ENCODE assay signal across 23 cellular contexts in the genomic region with DNA sequence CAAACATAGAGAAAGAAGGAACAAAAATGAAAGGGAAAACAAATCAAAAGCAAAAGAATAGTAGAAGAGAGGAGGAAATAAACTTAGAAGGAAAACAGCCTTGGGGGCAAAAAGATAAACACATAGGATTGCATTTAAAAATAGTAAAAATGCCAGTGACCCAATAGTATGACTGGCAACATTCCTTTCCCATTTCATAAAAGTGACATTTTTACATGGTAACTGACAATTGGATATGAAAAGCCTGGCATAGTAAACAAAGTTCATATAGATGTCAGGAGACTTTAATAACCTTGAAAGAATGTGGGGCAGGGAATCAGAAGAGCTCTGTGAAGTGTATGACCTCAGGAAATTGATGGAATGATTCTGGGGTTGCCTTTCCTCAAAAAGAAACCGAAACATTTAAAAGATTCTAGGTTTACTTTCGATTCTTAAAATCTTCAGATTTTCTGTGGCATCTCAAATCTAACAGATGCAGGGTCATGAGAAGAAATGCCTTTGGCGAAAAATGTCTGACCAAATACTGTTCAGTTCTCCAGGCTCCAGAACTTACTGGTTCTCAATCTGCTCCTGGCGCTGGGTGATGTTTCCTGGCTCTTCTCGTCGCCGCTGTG. TPM values are rescaled to one million over a fixed set of nuclear protein-coding genes. Genes with fewer than 3 reads are reported as not detected.
"Had no signal": no experiment of that assay in that cellular context is flagged by ENCODE, and none has a peak within 500 bp of the region (broad histone marks: within the 10 kb centered on the region; RNA-seq: fewer than 3 reads in every experiment).

No MANE protein-coding gene starts in this region.

- H3K36me3 Mint-ChIP-seq: activated naive CD4-positive, alpha-beta T cell treated with anti-CD3 and anti-CD28 coated beads, Interleukin-2, amount 10 ng/mL, durations not matched to agents 7 days and 5 days; immature natural killer cell had no signal

- H3K4me3 Mint-ChIP-seq: activated naive CD4-positive, alpha-beta T cell treated with anti-CD3 and anti-CD28 coated beads, Interleukin-2, amount 10 ng/mL, durations not matched to agents 7 days and 5 days; effector memory CD8-positive, alpha-beta T cell; nephron had no signal

- FAIRE-seq: bronchial epithelial cell, frontal cortex had no signal

- H3K27ac ChIP-seq: ascending aorta, tibial artery, uterus had no signal

- H3K36me3 ChIP-seq: ascending aorta, heart left ventricle, tibial artery, uterus had no signal

- H3K27me3 ChIP-seq: ascending aorta, heart left ventricle, tibial artery, uterus had no signal

- H3K27ac Mint-ChIP-seq: activated naive CD4-positive, alpha-beta T cell treated with anti-CD3 and anti-CD28 coated beads, Interleukin-2, amount 10 ng/mL, durations not matched to agents 7 days and 5 days; activated T-helper 2 cell treated with anti-CD3 and anti-CD28 coated beads, Interferon-gamma antibody, Interleukin-2, Interleukin-4, amounts not matched to agents 10 μg/mL and 5 μg/mL and 100 μg/mL, durations not matched to agents 14 hours and 24 hours and 36 hours; effector memory CD8-positive, alpha-beta T cell; immature natural killer cell; nephron had no signal

- H3K4me1 Mint-ChIP-seq: nephron had no signal

- H3K4me1 ChIP-seq: ascending aorta, tibial artery, uterus had no signal

- DNase-seq: activated CD4-positive, alpha-beta T cell treated with anti-CD3 and anti-CD28 coated beads, Interleukin-2, amount 50 U/mL, for 1 hour; activated naive CD4-positive, alpha-beta T cell treated with anti-CD3 and anti-CD28 coated beads, Interleukin-2, amount 10 ng/mL, durations not matched to agents 7 days and 5 days; activated T-cell treated with anti-CD3 and anti-CD28 coated beads, Interleukin-2, amount 50 U/mL, for 1 hour; dermis blood vessel endothelial cell; effector memory CD8-positive, alpha-beta T cell; heart left ventricle; immature natural killer cell; nucleus accumbens; stimulated activated CD4-positive, alpha-beta T cell treated with anti-CD3 and anti-CD28 coated beads, Interleukin-4, amount 100 ng/mL, for 24 hours; stimulated activated naive CD4-positive, alpha-beta T cell; tibial artery; uterus had no signal

- ATAC-seq: activated CD4-positive, CD25-positive, alpha-beta regulatory T cell treated with anti-CD3 and anti-CD28 coated beads, Interleukin-2, amount 50 U/mL, for 24 hours; effector memory CD8-positive, alpha-beta T cell; heart left ventricle had no signal

- H3K4me3 ChIP-seq: ascending aorta, heart left ventricle, tibial artery, uterus had no signal

- H3K9me3 Mint-ChIP-seq: activated naive CD4-positive, alpha-beta T cell treated with anti-CD3 and anti-CD28 coated beads, Interleukin-2, amount 10 ng/mL, durations not matched to agents 7 days and 5 days; activated T-helper 2 cell treated with anti-CD3 and anti-CD28 coated beads, Interferon-gamma antibody, Interleukin-2, Interleukin-4, amounts not matched to agents 10 μg/mL and 5 μg/mL and 100 μg/mL, durations not matched to agents 14 hours and 24 hours and 36 hours; effector memory CD8-positive, alpha-beta T cell; immature natural killer cell; nephron had no signal

- H3K9me3 ChIP-seq: ascending aorta, heart left ventricle, tibial artery, uterus had no signal

RNA-seq across cellular contexts. Expression of gene SPTA1, which starts 33.7 kb away (rescaled TPM):
- total RNA-seq: ascending aorta, bronchial epithelial cell, chondrocyte had no signal
- polyA plus RNA-seq: immature natural killer cell had no signal

RNA-seq across cellular contexts. Expression of gene OR6K2, which starts 47.6 kb away (rescaled TPM):
- total RNA-seq: activated T-helper 2 cell treated with anti-CD3 and anti-CD28 coated beads, Interferon-gamma antibody, Interleukin-2, Interleukin-4, amounts not matched to agents 10 μg/mL and 5 μg/mL and 100 μg/mL, durations not matched to agents 14 hours and 24 hours and 36 hours; ascending aorta; bronchial epithelial cell; chondrocyte; dermis blood vessel endothelial cell; frontal cortex; heart left ventricle; lower leg skin; posterior vena cava; skeletal muscle tissue; subcutaneous adipose tissue; uterus had no signal
- polyA plus RNA-seq: heart left ventricle, immature natural killer cell had no signal

RNA-seq across cellular contexts. Expression of gene OR10Z1, which starts 47.8 kb away (rescaled TPM):
- total RNA-seq: activated T-helper 2 cell treated with anti-CD3 and anti-CD28 coated beads, Interferon-gamma antibody, Interleukin-2, Interleukin-4, amounts not matched to agents 10 μg/mL and 5 μg/mL and 100 μg/mL, durations not matched to agents 14 hours and 24 hours and 36 hours; ascending aorta; bronchial epithelial cell; chondrocyte; dermis blood vessel endothelial cell; frontal cortex; heart left ventricle; lower leg skin; posterior vena cava; skeletal muscle tissue; subcutaneous adipose tissue; uterus had no signal
- polyA plus RNA-seq: heart left ventricle, immature natural killer cell had no signal
